In the genomic region with DNA sequence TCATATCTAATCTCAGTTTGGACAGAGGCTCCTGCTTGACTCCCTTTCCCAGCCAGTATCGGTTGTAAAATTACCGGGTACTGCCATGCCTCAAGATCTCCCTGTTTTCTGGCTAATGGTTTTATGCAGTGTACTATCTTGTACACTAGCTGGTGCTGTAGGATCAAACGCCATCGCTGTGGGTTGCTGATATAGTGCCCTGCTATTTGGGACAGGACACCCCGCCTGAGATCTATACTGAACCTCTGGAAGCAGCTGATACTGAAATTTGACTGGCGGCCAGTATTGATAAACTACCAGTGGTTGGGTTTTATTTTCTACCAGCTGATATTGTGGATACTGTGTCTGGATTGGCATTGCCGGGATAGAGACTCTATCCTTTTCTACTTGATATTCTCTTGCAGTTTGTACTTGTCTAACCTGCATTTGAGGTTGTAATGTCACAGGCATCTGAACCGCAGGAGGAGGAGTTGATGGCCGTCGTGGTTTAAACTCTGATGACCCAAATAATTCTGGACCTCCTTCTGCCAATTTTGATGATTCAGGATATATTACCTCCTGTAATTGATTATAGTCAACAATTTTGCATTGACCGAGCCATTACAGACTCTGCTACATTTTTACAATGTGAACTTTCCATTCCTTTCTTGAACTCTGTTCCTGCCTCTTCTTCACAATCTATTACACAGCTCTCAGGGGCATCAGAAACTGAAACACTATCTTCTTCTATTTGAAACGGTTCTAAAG, we compare ENCODE assay signal across 9 cellular contexts.
DNase-seq lines count a peak whose midpoint lies in the region; ATAC-seq and TF ChIP-seq lines count a peak whose summit lies in the region.
"Had no signal": no experiment of that assay in that cellular context is flagged by ENCODE, and none has a peak within 500 bp of the region (broad histone marks: within the 10 kb centered on the region; RNA-seq: fewer than 3 reads in every experiment).

No MANE protein-coding gene starts in this region.

- H3K4me3 Mint-ChIP-seq in activated CD4-positive, alpha-beta T cell treated with anti-CD3 and anti-CD28 coated beads, Interleukin-2, amount 10 ng/mL, durations not matched to agents 24 days and 14 days: no peak overlapping the region

- H3K9me3 ChIP-seq in WERI-Rb-1 (ENCODE audit: severe bottlenecking): no peaks in the 10 kb centered on the region

- H3K4me3 ChIP-seq in HL-60 (replicated peaks; ENCODE audit: insufficient read depth, low read length) (no peak overlapping the region), WERI-Rb-1 (ENCODE audit: low read depth, low read length) (no peak overlapping the region)
- H3K4me3 ChIP-seq: lung had no signal

- H3K4me1 Mint-ChIP-seq in activated CD4-positive, alpha-beta T cell treated with anti-CD3 and anti-CD28 coated beads, Interleukin-2, amount 10 ng/mL, durations not matched to agents 24 days and 14 days: peaks cover 12% of the 10 kb centered on the region

- H3K27me3 ChIP-seq in HL-60 (ENCODE audit: insufficient read depth, poor library complexity, severe bottlenecking): no peaks in the 10 kb centered on the region
- H3K27me3 ChIP-seq in WERI-Rb-1 (ENCODE audit: insufficient read depth, low read depth, severe bottlenecking): no peaks in the 10 kb centered on the region

- peaks cover 7% of the 10 kb centered on the region for H3K9me3 Mint-ChIP-seq in activated CD4-positive, alpha-beta T cell treated with anti-CD3 and anti-CD28 coated beads, Interleukin-2, amount 10 ng/mL, durations not matched to agents 24 days and 14 days

- ATAC-seq in GM18498 (IDR thresholded peaks at IDR 0.05; ENCODE audit: unreplicated experiment): no peak

- H3K36me3 Mint-ChIP-seq in activated CD4-positive, alpha-beta T cell treated with anti-CD3 and anti-CD28 coated beads, Interleukin-2, amount 10 ng/mL, durations not matched to agents 24 days and 14 days (ENCODE audit: low read depth): no peaks in the 10 kb centered on the region

- H3K27ac ChIP-seq in C4-2B: no peak overlapping the region
- H3K27ac ChIP-seq in HL-60 (replicated peaks): no peak overlapping the region
- no peak overlapping the region for H3K27ac ChIP-seq in WERI-Rb-1

- no peaks in the 10 kb centered on the region for H3K36me3 ChIP-seq in WERI-Rb-1

- H3K27me3 Mint-ChIP-seq in activated CD4-positive, alpha-beta T cell treated with anti-CD3 and anti-CD28 coated beads, Interleukin-2, amount 10 ng/mL, durations not matched to agents 24 days and 14 days: peaks cover 39% of the 10 kb centered on the region

- DNase-seq in HL-60 (ENCODE audit: low read depth in 1 of 2, low spot score in 1 of 2) (peak in 1 of 2 experiments; percentile 37), WERI-Rb-1 (peak; percentile 56), kidney glomerular epithelial cell (lab: John Stamatoyannopoulos, UW) (peak; percentile 20), GF-D8 (lab: John Stamatoyannopoulos, UW) (no peak), SIG-M5 treated with dmso at 0.1 percent for 504 hours (lab: John Stamatoyannopoulos, UW; ENCODE audit: unreplicated experiment) (no peak)
- no peak for DNase-seq in activated CD4-positive, alpha-beta T cell treated with anti-CD3 and anti-CD28 coated beads, Interleukin-2, amount 10 ng/mL, durations not matched to agents 24 days and 14 days

- TF ChIP-seq CTCF in C4-2B (conservative IDR thresholded peaks at IDR 0.05) (peak; percentile 96), HL-60 (IDR thresholded peaks at IDR 0.05; ENCODE audit: insufficient read depth, low read length) (peak; percentile 73), WERI-Rb-1 (IDR thresholded peaks at IDR 0.05; ENCODE audit: low read depth, low read length) (peak; percentile 91)

- no peak overlapping the region for H3K27ac Mint-ChIP-seq in activated CD4-positive, alpha-beta T cell treated with anti-CD3 and anti-CD28 coated beads, Interleukin-2, amount 10 ng/mL, durations not matched to agents 24 days and 14 days

- intact Hi-C loops in activated CD4-positive, alpha-beta T cell treated with anti-CD3 and anti-CD28 coated beads, Interleukin-2, amount 10 ng/mL, durations not matched to agents 24 days and 14 days (cut with micrococcal nuclease): no loop called here

Comparison
In these comparisons a context has a peak if more than half of its experiments do, and no peak if none do; other contexts are left out.
1. DNase-seq: peak in WERI-Rb-1 (single experiment) and kidney glomerular epithelial cell (single experiment); none in GF-D8 (single experiment), activated CD4-positive, alpha-beta T cell treated with anti-CD3 and anti-CD28 coated beads, Interleukin-2, amount 10 ng/mL, durations not matched to agents 24 days and 14 days (single experiment) and SIG-M5 treated with dmso at 0.1 percent for 504 hours (single experiment).
2. Peak in every context shown above with its lines, with median percentiles within 50 percentile points of each other: CTCF ChIP-seq.